19 cellular contexts compared by ENCODE assay signal in genomic region chr7:89401099-89401498, GRCh38.
"Had no signal": no experiment of that assay in that cellular context is flagged by ENCODE, and none has a peak within 500 bp of the region (broad histone marks: within the 10 kb centered on the region; RNA-seq: fewer than 3 reads in every experiment).

No MANE protein-coding gene starts in this region.

- ATAC-seq: activated CD8-positive, alpha-beta T cell treated with anti-CD3 and anti-CD28 coated beads, Interleukin-2, amount 10 ng/mL, durations not matched to agents 7 days and 5 days; left lobe of liver; mucosa of descending colon; T-cell; upper lobe of right lung had no signal

- H3K27ac ChIP-seq: esophagus squamous epithelium, sigmoid colon, spleen, thyroid gland, upper lobe of right lung, WERI-Rb-1 had no signal

- H3K4me3 ChIP-seq: esophagus squamous epithelium, mucosa of descending colon, sigmoid colon, spleen, thyroid gland, upper lobe of right lung had no signal

- H3K27me3 ChIP-seq: esophagus squamous epithelium, sigmoid colon, spleen, thyroid gland, upper lobe of right lung had no signal

- H3K4me1 ChIP-seq: esophagus squamous epithelium, spleen, thyroid gland, upper lobe of right lung had no signal

- DNase-seq: activated CD4-positive, alpha-beta T cell treated with anti-CD3 and anti-CD28 coated beads, Interleukin-2, amount 50 U/mL, for 1 hour; activated CD4-positive, CD25-positive, alpha-beta regulatory T cell treated with anti-CD3 and anti-CD28 coated beads, Interleukin-2, amount 50 U/mL, for 72 hours; activated CD8-positive, alpha-beta T cell treated with anti-CD3 and anti-CD28 coated beads, Interleukin-2, amount 10 ng/mL, durations not matched to agents 7 days and 5 days; activated naive CD4-positive, alpha-beta T cell; activated T-cell treated with anti-CD3 and anti-CD28 coated beads, Interleukin-2, amount 50 U/mL, for 1 hour; cortex of kidney; endodermal cell; esophagus squamous epithelium; kidney; mucosa of descending colon; sigmoid colon; spleen; stimulated activated CD4-positive, alpha-beta T cell treated with anti-CD3 and anti-CD28 coated beads, Interleukin-4, amount 100 ng/mL, for 24 hours; stimulated activated naive CD4-positive, alpha-beta T cell treated with Interleukin-2 at 50 U/mL for 16 hours; T-cell; thyroid gland; upper lobe of right lung; WERI-Rb-1 had no signal

- H3K9me3 ChIP-seq: esophagus squamous epithelium, sigmoid colon, thyroid gland, upper lobe of right lung had no signal

- H3K36me3 ChIP-seq: esophagus squamous epithelium, sigmoid colon, spleen, thyroid gland, upper lobe of right lung, WERI-Rb-1 had no signal
